Comparison of ENCODE assay signal across 22 cellular contexts in the genomic region with DNA sequence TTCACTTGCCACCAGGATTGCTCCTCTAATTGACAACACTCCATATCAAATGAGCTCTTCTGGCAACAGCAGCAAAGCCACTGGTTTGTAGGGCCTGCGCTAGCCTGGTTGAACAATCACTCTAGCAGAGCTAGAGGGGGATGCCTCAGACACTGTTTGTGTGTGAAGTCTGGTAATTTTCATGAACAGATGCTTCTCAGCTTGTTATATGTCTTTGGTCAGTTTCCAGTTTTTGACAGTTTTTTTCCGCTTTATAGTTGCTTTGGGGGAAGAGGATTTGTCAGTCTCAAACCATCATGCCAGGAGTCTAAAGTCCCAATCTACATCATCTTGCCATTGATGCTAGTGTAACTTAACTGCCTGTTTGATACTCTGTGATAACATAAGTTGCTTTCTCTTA.
"Had no signal": no experiment of that assay in that cellular context is flagged by ENCODE, and none has a peak within 500 bp of the region (broad histone marks: within the 10 kb centered on the region; RNA-seq: fewer than 3 reads in every experiment).

No MANE protein-coding gene starts in this region.

- FAIRE-seq: kidney, TTC549 had no signal

- H3K4me2 ChIP-seq: neural progenitor cell had no signal

- H3K36me3 ChIP-seq: neural progenitor cell, spleen, vagina had no signal

- H3K4me1 Mint-ChIP-seq: activated naive CD8-positive, alpha-beta T cell treated with anti-CD3 and anti-CD28 coated beads for 36 hours; naive thymus-derived CD8-positive, alpha-beta T cell; neural progenitor cell had no signal

- H3K4me1 ChIP-seq: foreskin keratinocyte, lower lobe of right lung, neural progenitor cell, spleen, testis, vagina had no signal

- H3K9me3 Mint-ChIP-seq: activated naive CD8-positive, alpha-beta T cell treated with anti-CD3 and anti-CD28 coated beads for 36 hours; activated T-cell treated with anti-CD3 and anti-CD28 coated beads, Interleukin-2, amount 50 U/mL, for 24 hours; activated T-helper 17 cell treated with anti-CD3 and anti-CD28 coated beads, Interleukin-2, amount 50 U/mL, for 72 hours; dendritic cell treated with granulocyte-macrophage colony-stimulating factor and Interleukin-4, amounts not matched to agents 40 ng/mL and 50 ng/mL, for 4 days had no signal

- H3K27me3 Mint-ChIP-seq: activated naive CD8-positive, alpha-beta T cell treated with anti-CD3 and anti-CD28 coated beads for 36 hours; activated T-cell treated with anti-CD3 and anti-CD28 coated beads, Interleukin-2, amount 50 U/mL, for 24 hours; activated T-helper 17 cell treated with anti-CD3 and anti-CD28 coated beads, Interleukin-2, amount 50 U/mL, for 72 hours had no signal

- H3K4me3 Mint-ChIP-seq: activated naive CD8-positive, alpha-beta T cell treated with anti-CD3 and anti-CD28 coated beads for 36 hours; activated T-cell treated with anti-CD3 and anti-CD28 coated beads, Interleukin-2, amount 50 U/mL, for 24 hours; activated T-helper 17 cell treated with anti-CD3 and anti-CD28 coated beads, Interleukin-2, amount 50 U/mL, for 72 hours; dendritic cell treated with granulocyte-macrophage colony-stimulating factor and Interleukin-4, amounts not matched to agents 40 ng/mL and 50 ng/mL, for 4 days; naive thymus-derived CD8-positive, alpha-beta T cell; neural progenitor cell had no signal

- H3K9ac ChIP-seq: neural progenitor cell had no signal

- DNase-seq: activated CD4-positive, alpha-beta T cell treated with anti-CD3 and anti-CD28 coated beads for 1 hour; activated CD4-positive, alpha-beta T cell treated with anti-CD3 and anti-CD28 coated beads, Interleukin-2, amount 50 U/mL, for 1 hour; activated naive CD8-positive, alpha-beta T cell treated with anti-CD3 and anti-CD28 coated beads for 36 hours; activated T-cell treated with anti-CD3 and anti-CD28 coated beads, Interleukin-2, amount 50 U/mL, for 24 hours; effector CD4-positive, alpha-beta T cell; erythroblast; foreskin keratinocyte; kidney; lower lobe of right lung; naive thymus-derived CD8-positive, alpha-beta T cell; retina; spleen; stimulated activated CD4-positive, alpha-beta T cell treated with anti-CD3 and anti-CD28 coated beads, Interleukin-4, amount 100 ng/mL, for 1 hour; stimulated activated naive CD4-positive, alpha-beta T cell; testis; trophoblast cell; WERI-Rb-1 had no signal

- H3K27ac ChIP-seq: foreskin keratinocyte, lower lobe of right lung, neural progenitor cell, spleen, testis, vagina, WERI-Rb-1 had no signal

- H3K27ac Mint-ChIP-seq: activated naive CD8-positive, alpha-beta T cell treated with anti-CD3 and anti-CD28 coated beads for 36 hours; activated T-cell treated with anti-CD3 and anti-CD28 coated beads, Interleukin-2, amount 50 U/mL, for 24 hours; activated T-helper 17 cell treated with anti-CD3 and anti-CD28 coated beads, Interleukin-2, amount 50 U/mL, for 72 hours; dendritic cell treated with granulocyte-macrophage colony-stimulating factor and Interleukin-4, amounts not matched to agents 40 ng/mL and 50 ng/mL, for 4 days; naive thymus-derived CD8-positive, alpha-beta T cell; neural progenitor cell had no signal

- H3K4me3 ChIP-seq: lower lobe of right lung, neural progenitor cell, spleen, testis, vagina had no signal

- H3K9me3 ChIP-seq: lower lobe of right lung, testis, vagina had no signal

- H3K27me3 ChIP-seq: foreskin keratinocyte, neural progenitor cell, spleen, testis, vagina had no signal

- H2AFZ ChIP-seq: neural progenitor cell had no signal
